In genomic region chr10:56351909-56352630, GRCh38 we compare ENCODE assay signal across 23 cellular contexts.
"Had no signal": no experiment of that assay in that cellular context is flagged by ENCODE, and none has a peak within 500 bp of the region (broad histone marks: within the 10 kb centered on the region; RNA-seq: fewer than 3 reads in every experiment).

No MANE protein-coding gene starts in this region.

- H3K9me3 Mint-ChIP-seq: naive B cell; nephron; stimulated activated effector memory CD8-positive, alpha-beta T cell treated with anti-CD3 and anti-CD28 coated beads, Interleukin-12 subunit alpha, Interleukin-12 subunit beta, amount 100 ng/mL, for 72 hours had no signal

- H3K27me3 ChIP-seq: foreskin keratinocyte, hepatocyte, right lobe of liver, suprapubic skin, tibial artery, upper lobe of right lung, vagina had no signal

- ATAC-seq: foreskin keratinocyte; left colon; left ventricle myocardium superior; psoas muscle; right lobe of liver; stimulated activated effector memory CD8-positive, alpha-beta T cell treated with anti-CD3 and anti-CD28 coated beads, Interleukin-12 subunit alpha, Interleukin-12 subunit beta, amount 100 ng/mL, for 72 hours; stimulated activated naive CD8-positive, alpha-beta T cell treated with anti-CD3 and anti-CD28 coated beads, Interleukin-15, Interleukin-2, amounts not matched to agents 100 U/mL and 50 U/mL, for 24 hours; upper lobe of right lung had no signal

- H3K4me3 ChIP-seq: hepatocyte, lung, psoas muscle, right lobe of liver, suprapubic skin, tibial artery, upper lobe of right lung, vagina had no signal

- H3K36me3 ChIP-seq: right lobe of liver, suprapubic skin, tibial artery, upper lobe of right lung, vagina had no signal

- H3K27ac ChIP-seq: foreskin keratinocyte, hepatocyte, parathyroid adenoma, psoas muscle, right lobe of liver, suprapubic skin, tibial artery, upper lobe of right lung, vagina had no signal

- DNase-seq: dermis blood vessel endothelial cell; erythroblast; foreskin keratinocyte; head of caudate nucleus; left colon; left ventricle myocardium superior; mesenchymal stem cell; naive B cell; psoas muscle; retina; right lobe of liver; stimulated activated CD4-positive, alpha-beta T cell treated with anti-CD3 and anti-CD28 coated beads, Interleukin-4, amount 100 ng/mL, for 1 hour; stimulated activated CD8-positive, alpha-beta memory T cell treated with anti-CD3 and anti-CD28 coated beads, Interleukin-4, amount 100 ng/mL, for 48 hours; stimulated activated naive CD8-positive, alpha-beta T cell treated with anti-CD3 and anti-CD28 coated beads, Interleukin-15, Interleukin-2, amounts not matched to agents 100 U/mL and 50 U/mL, for 24 hours; tibial artery; upper lobe of right lung had no signal

- H3K4me1 ChIP-seq: foreskin keratinocyte, parathyroid adenoma, psoas muscle, right lobe of liver, suprapubic skin, tibial artery, upper lobe of right lung, vagina had no signal

- H3K4me1 Mint-ChIP-seq: naive B cell; nephron; stimulated activated effector memory CD8-positive, alpha-beta T cell treated with anti-CD3 and anti-CD28 coated beads, Interleukin-12 subunit alpha, Interleukin-12 subunit beta, amount 100 ng/mL, for 72 hours had no signal

- H3K27me3 Mint-ChIP-seq: naive B cell had no signal

- H3K9me3 ChIP-seq: psoas muscle, right lobe of liver, suprapubic skin, tibial artery, upper lobe of right lung, vagina had no signal

- H3K36me3 Mint-ChIP-seq: naive B cell had no signal

- H3K27ac Mint-ChIP-seq: naive B cell; nephron; stimulated activated effector memory CD8-positive, alpha-beta T cell treated with anti-CD3 and anti-CD28 coated beads, Interleukin-12 subunit alpha, Interleukin-12 subunit beta, amount 100 ng/mL, for 72 hours had no signal

- H3K4me3 Mint-ChIP-seq: naive B cell; nephron; stimulated activated effector memory CD8-positive, alpha-beta T cell treated with anti-CD3 and anti-CD28 coated beads, Interleukin-12 subunit alpha, Interleukin-12 subunit beta, amount 100 ng/mL, for 72 hours had no signal
